ENCODE assay signal across 12 cellular contexts in genomic region chr13:113838711-113839201, GRCh38. TPM values are rescaled to one million over a fixed set of nuclear protein-coding genes. Genes with fewer than 3 reads are reported as not detected.
A peak's percentile ranks its signal among the peaks of the same experiment; 100 is the strongest.
DNase-seq lines count a peak whose midpoint lies in the region; ATAC-seq, FAIRE-seq and TF ChIP-seq lines count a peak whose summit lies in the region.
"Had no signal": no experiment of that assay in that cellular context is flagged by ENCODE, and none has a peak within 500 bp of the region (broad histone marks: within the 10 kb centered on the region; RNA-seq: fewer than 3 reads in every experiment).

No MANE protein-coding gene starts in this region.

- H3K36me3 Mint-ChIP-seq in stimulated activated naive B cell treated with anti-CD40 and anti-IgM and Interleukin-4, amounts not matched to agents 10 μg/mL and 1 μg/mL and 100 μg/mL, for 72 hours: peaks cover 36 to 59% of the 10 kb centered on the region in 2 donors

- DNase-seq in HCT116 (ENCODE audit: low read depth, low spot score) (no peak), breast epithelium (ENCODE audit: low spot score in 2 of 2) (no peak), keratinocyte (ENCODE audit: low read depth, low spot score) (no peak), NCI-H2171 treated with DMSO at 0.1 percent for 48 hours (lab: John Stamatoyannopoulos, UW) (no peak), NAMALWA (ENCODE audit: low spot score) (no peak), AG08395 (ENCODE audit: low spot score) (no peak)
- no peak for DNase-seq in stimulated activated naive B cell treated with anti-CD40 and anti-IgM and Interleukin-4, amounts not matched to agents 10 μg/mL and 1 μg/mL and 100 μg/mL, for 72 hours
- no peak for DNase-seq in activated CD4-positive, alpha-beta T cell treated with anti-CD3 and anti-CD28 coated beads, Interleukin-2, amount 50 U/mL, for 1 hour
- DNase-seq: activated CD4-positive, alpha-beta T cell treated with anti-CD3 and anti-CD28 coated beads for 1 hour; activated gamma-delta T cell; stimulated activated CD4-positive, alpha-beta T cell treated with anti-CD3 and anti-CD28 coated beads, Interleukin-1b, Interleukin-23, amount 100 ng/mL, for 48 hours had no signal

- TF ChIP-seq CTCF in HCT116 (IDR thresholded peaks at IDR 0.05 in 2 of 3, conservative IDR thresholded peaks at IDR 0.05 in 1 of 3; ENCODE audit: borderline replicate concordance in 1 of 3, insufficient read depth in 1 of 3, low read depth in 2 of 3, low read length in 2 of 3) (no peak), breast epithelium (IDR thresholded peaks at IDR 0.05) (no peak), keratinocyte (optimal IDR thresholded peaks at IDR 0.05 in 1 of 3, IDR thresholded peaks at IDR 0.05 in 1 of 3, conservative IDR thresholded peaks at IDR 0.05 in 1 of 3; ENCODE audit: extremely low read depth in 1 of 3, insufficient read depth in 2 of 3, low read length in 3 of 3) (no peak)

- dilution Hi-C loops in keratinocyte (cut with MboI; ENCODE audit: extremely low pct_ligation_motif_present, low sequenced_read_pairs): no loop called here

- H3K79me2 ChIP-seq in HCT116 (ENCODE audit: insufficient read depth, low read length): no peaks in the 10 kb centered on the region; the same call in 1 of the 2 replicates
- H3K79me2 ChIP-seq in keratinocyte (ENCODE audit: control insufficient read depth, insufficient read depth, low read length): peaks cover 37% of the 10 kb centered on the region

- no peak overlapping the region for H3K4me3 Mint-ChIP-seq in stimulated activated naive B cell treated with anti-CD40 and anti-IgM and Interleukin-4, amounts not matched to agents 10 μg/mL and 1 μg/mL and 100 μg/mL, for 72 hours
- H3K4me3 Mint-ChIP-seq: stimulated activated naive CD8-positive, alpha-beta T cell treated with anti-CD3 and anti-CD28 coated beads, Interleukin-15, Interleukin-2, amounts not matched to agents 100 ng/mL and 50 ng/mL, for 24 hours had no signal

- no peak overlapping the region for H3K4me3 ChIP-seq in HCT116 (replicated peaks in 1 of 2; ENCODE audit: low read depth in 1 of 2, low read length in 2 of 2)
- H3K4me3 ChIP-seq in breast epithelium: peak overlapping the region in 2 of 3 donors; percentile 21 to 46
- peak overlapping the region; percentile 11 to 43 (median 40) for H3K4me3 ChIP-seq in keratinocyte (ENCODE audit: control insufficient read depth in 2 of 3, extremely low read depth in 1 of 3, insufficient read depth in 2 of 3, low read depth in 1 of 3, low read length in 3 of 3)

- no peak overlapping the region for H2AFZ ChIP-seq in HCT116 (ENCODE audit: low read depth, low read length, poor library complexity, severe bottlenecking)
- H2AFZ ChIP-seq in keratinocyte (ENCODE audit: control insufficient read depth, low read length): no peak overlapping the region

- BruUV-seq in HCT116 (replicated peaks; lab: Mats Ljungman, UMichigan): no TSS peak

- H3K27me3 Mint-ChIP-seq in stimulated activated naive B cell treated with anti-CD40 and anti-IgM and Interleukin-4, amounts not matched to agents 10 μg/mL and 1 μg/mL and 100 μg/mL, for 72 hours: peaks cover 0 to 13% of the 10 kb centered on the region in 2 donors
- H3K27me3 Mint-ChIP-seq: stimulated activated naive CD8-positive, alpha-beta T cell treated with anti-CD3 and anti-CD28 coated beads, Interleukin-15, Interleukin-2, amounts not matched to agents 100 ng/mL and 50 ng/mL, for 24 hours had no signal

- H3K27ac ChIP-seq in HCT116 (ENCODE audit: low read depth, low read length) (peak overlapping the region; percentile 100), breast epithelium (peak overlapping the region in 1 of 2 donors; percentile 70), keratinocyte (ENCODE audit: control insufficient read depth, insufficient read depth, low read length) (peak overlapping the region; percentile 31)

- peaks cover 29 to 45% of the 10 kb centered on the region in 2 experiments for H3K4me1 ChIP-seq in HCT116 (ENCODE audit: control insufficient read depth in 1 of 2, insufficient read depth in 2 of 2, low read length in 2 of 2)
- peaks cover 22 to 41% of the 10 kb centered on the region in 2 donors for H3K4me1 ChIP-seq in breast epithelium
- peaks cover 54% of the 10 kb centered on the region for H3K4me1 ChIP-seq in keratinocyte (ENCODE audit: control insufficient read depth, extremely low read depth, insufficient read depth, low read length)

- H3K4me1 Mint-ChIP-seq in stimulated activated naive B cell treated with anti-CD40 and anti-IgM and Interleukin-4, amounts not matched to agents 10 μg/mL and 1 μg/mL and 100 μg/mL, for 72 hours: peaks cover 24% of the 10 kb centered on the region in 2 donors

- RAD21 ChIA-PET in HCT116 (lab: Charles Lee; ENCODE audit: low non-redundant PET in 1 of 2, low total read pairs in 2 of 2, uncharacterized antibody in 2 of 2, unreplicated experiment in 2 of 2): no interaction called here

- H3K27me3 ChIP-seq in HCT116 (ENCODE audit: insufficient read depth, low read length) (no peaks in the 10 kb centered on the region), breast epithelium (no peaks in the 10 kb centered on the region), keratinocyte (ENCODE audit: control insufficient read depth, extremely low read depth, insufficient read depth, low read length) (no peaks in the 10 kb centered on the region)

- FAIRE-seq in keratinocyte (lab: Jason Lieb, UNC): no peak

- intact Hi-C loops in HCT116 (cut with micrococcal nuclease) (no loop called here), breast epithelium (cut with DNase I; ENCODE audit: low total_unique reads) (no loop called here)

- H3K9me3 ChIP-seq in HCT116 (ENCODE audit: control insufficient read depth in 1 of 2, insufficient read depth in 1 of 2, low read depth in 1 of 2, low read length in 2 of 2) (no peaks in the 10 kb centered on the region), breast epithelium (no peaks in the 10 kb centered on the region), keratinocyte (ENCODE audit: control insufficient read depth, low read depth, low read length) (no peaks in the 10 kb centered on the region)

- POLR2A ChIA-PET in HCT116 (lab: Charles Lee): no interaction called here

- H4K20me1 ChIP-seq in HCT116 (ENCODE audit: insufficient read depth) (no peaks in the 10 kb centered on the region), keratinocyte (ENCODE audit: control insufficient read depth, extremely low read depth, insufficient read depth, low read length) (peaks cover 2% of the 10 kb centered on the region)

- no peak for ATAC-seq in HCT116
- ATAC-seq in stimulated activated naive B cell treated with anti-CD40 and anti-IgM and Interleukin-4, amounts not matched to agents 10 μg/mL and 1 μg/mL and 100 μg/mL, for 72 hours (replicated peaks): no peak

- no peak for TF ChIP-seq RAD21 in HCT116 (IDR thresholded peaks at IDR 0.05; ENCODE audit: low read depth)

- H3K27ac Mint-ChIP-seq in stimulated activated naive B cell treated with anti-CD40 and anti-IgM and Interleukin-4, amounts not matched to agents 10 μg/mL and 1 μg/mL and 100 μg/mL, for 72 hours: peak overlapping the region; percentile 59
- H3K27ac Mint-ChIP-seq: stimulated activated naive CD8-positive, alpha-beta T cell treated with anti-CD3 and anti-CD28 coated beads, Interleukin-15, Interleukin-2, amounts not matched to agents 100 ng/mL and 50 ng/mL, for 24 hours had no signal

- H3K9me2 ChIP-seq in HCT116 (ENCODE audit: insufficient read depth): no peaks in the 10 kb centered on the region

- H3K36me3 ChIP-seq in HCT116 (ENCODE audit: control insufficient read depth in 1 of 2, insufficient read depth in 2 of 2, low read length in 2 of 2): no peaks in the 10 kb centered on the region; a peak in 1 of 4 replicates
- no peaks in the 10 kb centered on the region for H3K36me3 ChIP-seq in breast epithelium
- H3K36me3 ChIP-seq in keratinocyte (ENCODE audit: control insufficient read depth in 2 of 2, extremely low read depth in 1 of 2, insufficient read depth in 2 of 2, low read length in 2 of 2): peaks cover 28 to 45% of the 10 kb centered on the region in 2 experiments

- H3K9me3 Mint-ChIP-seq in stimulated activated naive B cell treated with anti-CD40 and anti-IgM and Interleukin-4, amounts not matched to agents 10 μg/mL and 1 μg/mL and 100 μg/mL, for 72 hours: no peaks in the 10 kb centered on the region

- H3K9ac ChIP-seq in HCT116 (ENCODE audit: low read length) (no peak overlapping the region), keratinocyte (ENCODE audit: control insufficient read depth, extremely low read depth, insufficient read depth, low read length) (peak overlapping the region; percentile 28)

- H3K4me2 ChIP-seq in HCT116 (ENCODE audit: low read length): peak overlapping the region; percentile 87
- peak overlapping the region; percentile 81 for H3K4me2 ChIP-seq in keratinocyte (ENCODE audit: control insufficient read depth, extremely low read depth, insufficient read depth, low read depth, low read length)

- no peak for TF ChIP-seq POLR2A in HCT116 (IDR thresholded peaks at IDR 0.05; ENCODE audit: borderline replicate concordance, extremely low read depth, insufficient read depth, insufficient read length)
- TF ChIP-seq POLR2A in breast epithelium (IDR thresholded peaks at IDR 0.05): no peak

- H3K9me1 ChIP-seq in keratinocyte (ENCODE audit: control insufficient read depth, extremely low read depth, insufficient read depth, low read length): no peaks in the 10 kb centered on the region

- CTCF ChIA-PET in HCT116 (lab: Charles Lee): no interaction called here

TF ChIP-seq in HCT116, 20 proteins besides CTCF, POLR2A, EP300 and RAD21:
- no peak for TF ChIP-seq ATF3 (IDR thresholded peaks at IDR 0.05)
- no peak for TF ChIP-seq YY1 (IDR thresholded peaks at IDR 0.05; ENCODE audit: extremely low read depth, insufficient replicate concordance, low read depth, low read length)
- no peak for TF ChIP-seq JUND (IDR thresholded peaks at IDR 0.05)

RNA-seq across cellular contexts. Expression of gene GAS6, which starts 25.1 kb away (rescaled TPM):
- total RNA-seq in HCT116 (2021; ENCODE audit: unreplicated experiment): 49.4 TPM
- 48.8 and 55.5 TPM in 2 replicates for polyA plus RNA-seq in HCT116 (2012)
- total RNA-seq in breast epithelium: 100 to 1,000 TPM in 2 of 3 donors, 10 to 100 TPM in 1; 85.9 to 146 (median 103) TPM
- 163 to 267 TPM (median 166 TPM) in 3 replicates for polyA plus RNA-seq in keratinocyte
- 97.3 TPM for polyA plus RNA-seq in keratinocyte (2011; ENCODE audit: low read depth)
- 121 and 265 TPM in 2 replicates for polyA plus RNA-seq in keratinocyte (2011; cell fraction: cytosol; rRNA removed)
- 353 and 513 TPM in 2 replicates for polyA plus RNA-seq in keratinocyte (2011; cell fraction: nucleus; rRNA removed)
- 57.5 and 273 TPM in 2 replicates for polyA plus RNA-seq in keratinocyte (2012; ENCODE audit: low replicate concordance)
- polyA minus RNA-seq in keratinocyte: 77.0 to 179 TPM (median 83.9 TPM) in 3 replicates
- 246 TPM for polyA minus RNA-seq in keratinocyte (2011; cell fraction: cytosol; rRNA and poly(A)+ RNA removed)
- polyA minus RNA-seq in keratinocyte (2011; cell fraction: nucleus; rRNA and poly(A)+ RNA removed): 176 and 206 TPM in 2 replicates

Comparison
In these comparisons a context has a peak if more than half of its experiments do, and no peak if none do; other contexts are left out.
1. H3K4me3 ChIP-seq: peak in breast epithelium (2 of 3) and keratinocyte (3 of 3); none in HCT116 (0 of 2).